9 cellular contexts compared by ENCODE assay signal in the genomic region with DNA sequence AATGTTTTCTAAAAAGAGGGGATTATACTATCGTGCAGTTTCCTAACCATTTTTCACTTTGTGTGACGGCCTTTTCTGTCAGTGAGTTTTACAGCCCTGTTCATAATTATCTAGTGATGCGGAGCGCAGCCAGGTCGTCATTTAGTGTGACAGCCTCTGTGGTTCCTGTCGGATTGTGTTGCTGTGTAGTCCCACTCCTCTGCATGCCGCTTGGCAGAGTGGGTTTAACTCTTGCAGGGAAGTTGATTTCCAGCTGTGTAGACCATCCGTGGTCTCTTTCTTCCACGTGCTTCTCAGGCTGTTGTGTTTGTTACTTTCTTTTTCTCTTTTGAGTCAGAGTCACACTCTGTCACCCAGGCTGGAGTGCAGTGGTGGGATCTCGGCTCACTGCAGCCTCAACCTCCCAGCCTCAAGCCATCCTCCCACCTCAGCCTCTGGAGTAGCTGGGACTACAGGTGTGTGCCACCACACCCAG. TPM values are rescaled to one million over a fixed set of nuclear protein-coding genes. Genes with fewer than 3 reads are reported as not detected.
A peak's percentile ranks its signal among the peaks of the same experiment; 100 is the strongest.
DNase-seq lines count a peak whose midpoint lies in the region; ATAC-seq and TF ChIP-seq lines count a peak whose summit lies in the region.
"Had no signal": no experiment of that assay in that cellular context is flagged by ENCODE, and none has a peak within 500 bp of the region (broad histone marks: within the 10 kb centered on the region; RNA-seq: fewer than 3 reads in every experiment).

No MANE protein-coding gene starts in this region.

- H3K27ac ChIP-seq in lower lobe of right lung = no peak overlapping the region
- H3K27ac ChIP-seq: upper lobe of left lung had no signal

- H3K27me3 ChIP-seq in lower lobe of right lung (ENCODE audit: low read depth) = no peaks in the 10 kb centered on the region
- H3K27me3 ChIP-seq: upper lobe of left lung had no signal

- peak in 1 of 2 donors; percentile 32 for ATAC-seq in lower lobe of right lung

- H3K36me3 ChIP-seq in lower lobe of right lung = peaks cover 20% of the 10 kb centered on the region

- H3K9me3 ChIP-seq in lower lobe of right lung = no peaks in the 10 kb centered on the region
- H3K9me3 ChIP-seq: upper lobe of left lung had no signal

- TF ChIP-seq CTCF in GM20000 (IDR thresholded peaks at IDR 0.05; ENCODE audit: extremely low read depth, missing control alignments) (no peak), lower lobe of right lung (IDR thresholded peaks at IDR 0.05) (no peak)

- peak overlapping the region; percentile 22 for H3K4me3 ChIP-seq in lower lobe of right lung

- intact Hi-C loops in lower lobe of right lung (cut with DNase I) = no loop called here

- DNase-seq in Daoy (ENCODE audit: low read depth) (peak; percentile 9), GM20000 (ENCODE audit: low spot score) (peak; percentile 36), NAMALWA (ENCODE audit: low spot score) (peak; percentile 50), lower lobe of right lung (no peak), NCI-H1092 (lab: John Stamatoyannopoulos, UW) (no peak), dedifferentiated amniotic fluid mesenchymal stem cell (ENCODE audit: extremely low spot score) (no peak), T1000 (lab: John Stamatoyannopoulos, UW) (no peak), DMS153 (lab: John Stamatoyannopoulos, UW) (no peak)
- DNase-seq: upper lobe of left lung had no signal

- H3K4me1 ChIP-seq in lower lobe of right lung = no peaks in the 10 kb centered on the region

RNA-seq across cellular contexts. Expression of gene RAN, which starts 8.6 kb away (rescaled TPM):
- 1,013 and 1,367 TPM in 2 replicates for total RNA-seq in Daoy (2014; rRNA removed; shearing (Covaris generic))
- total RNA-seq in lower lobe of right lung = 300 TPM

RNA-seq across cellular contexts. Expression of gene STX2, which starts 41.4 kb away (rescaled TPM):
- total RNA-seq in Daoy (2014; rRNA removed; shearing (Covaris generic)) = 19.4 and 24.3 TPM in 2 replicates
- total RNA-seq in lower lobe of right lung = 24.6 TPM

Comparison
In these comparisons a context has a peak if more than half of its experiments do, and no peak if none do; other contexts are left out.
1. DNase-seq: peak in Daoy (single experiment), GM20000 (single experiment) and NAMALWA (single experiment); none in lower lobe of right lung (single experiment), NCI-H1092 (single experiment), dedifferentiated amniotic fluid mesenchymal stem cell (single experiment), T1000 (single experiment) and DMS153 (single experiment).